In the genomic region with DNA sequence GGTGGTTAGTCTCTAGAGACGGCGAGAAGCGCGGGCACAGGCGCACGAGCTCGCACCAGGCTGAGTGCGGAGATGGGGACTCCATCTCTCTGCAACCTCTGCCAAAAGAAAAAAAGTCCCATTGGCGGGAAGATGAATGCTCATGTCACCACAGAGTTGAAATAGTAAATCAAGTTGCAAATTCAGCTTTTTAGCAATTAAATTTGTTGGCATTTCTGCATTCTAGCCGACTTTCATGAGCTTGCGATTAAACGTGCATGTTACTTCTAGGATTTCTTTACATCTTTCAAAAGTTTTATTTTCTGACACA, we compare ENCODE assay signal across 8 cellular contexts. TPM values are rescaled to one million over a fixed set of nuclear protein-coding genes. Genes with fewer than 3 reads are reported as not detected.
DNase-seq lines count a peak whose midpoint lies in the region; ATAC-seq, FAIRE-seq and TF ChIP-seq lines count a peak whose summit lies in the region.

No MANE protein-coding gene starts in this region.

- peaks cover 0 to 3% of the 10 kb centered on the region in 2 donors for H3K36me3 Mint-ChIP-seq in naive B cell

- H3K4ac ChIP-seq in H1 (replicated peaks; ENCODE audit: insufficient read length, low read depth, low read length): peak overlapping the region; percentile 10

- H2BK120ac ChIP-seq in H1 (replicated peaks; ENCODE audit: low read depth, low read length): no peak overlapping the region

- FAIRE-seq in H1 (lab: Jason Lieb, UNC): no peak

- no peaks in the 10 kb centered on the region for H3K27me3 Mint-ChIP-seq in naive B cell

- H2BK15ac ChIP-seq in H1 (ENCODE audit: low read length): no peak overlapping the region

- H3K79me1 ChIP-seq in H1 (ENCODE audit: low read depth, low read length): no peaks in the 10 kb centered on the region

- peak overlapping the region; percentile 77 for H4K8ac ChIP-seq in H1 (ENCODE audit: extremely low read depth, insufficient read depth, low read length)

- CTCF ChIA-PET in H1 (lab: Charles Lee; ENCODE audit: partially characterized antibody): interaction anchor here (0.9 to 1.9 kb wide), 2 partner anchors 9 to 16 kb away, joined by 3 to 6 read pairs; no protein-coding TSS in a partner anchor

- ATAC-seq in GM19328 (IDR thresholded peaks at IDR 0.05; ENCODE audit: unreplicated experiment): peak; percentile 45
- ATAC-seq in HG03342 (IDR thresholded peaks at IDR 0.05; ENCODE audit: unreplicated experiment): peak; percentile 33
- ATAC-seq in naive B cell (ENCODE audit: low read depth in 2 of 2): no peak

- peaks cover 2% of the 10 kb centered on the region; the same call in 1 of the 2 replicates for H3K23me2 ChIP-seq in H1 (ENCODE audit: low read depth, low read length)

- H3K9me3 Mint-ChIP-seq in naive B cell: no peaks in the 10 kb centered on the region

- H3K4me3 ChIP-seq in SJSA1 (peak overlapping the region; percentile 57), H1 (ENCODE audit: extremely low read depth in 1 of 4, insufficient read depth in 2 of 4, low read depth in 3 of 4, low read length in 4 of 4) (peak overlapping the region; percentile 68 to 91 (median 76))

- DNase-seq in DMS79 (lab: John Stamatoyannopoulos, UW): peak; percentile 74
- peak in 1 of 2 experiments; percentile 48 for DNase-seq in SJSA1 (ENCODE audit: low read depth in 1 of 2, low spot score in 2 of 2)
- DNase-seq in H1 (ENCODE audit: low read depth in 1 of 2, low spot score in 2 of 2): no peak
- DNase-seq in naive B cell: no peak
- DNase-seq in AG08395 (ENCODE audit: low spot score): no peak
- DNase-seq in germinal center (ENCODE audit: low spot score): no peak

- H3K9me3 ChIP-seq in SJSA1 (replicated peaks): no peaks in the 10 kb centered on the region
- H3K9me3 ChIP-seq in H1 (ENCODE audit: insufficient read depth in 2 of 2, low read depth in 1 of 2, low read length in 1 of 2): no peaks in the 10 kb centered on the region

- H4K91ac ChIP-seq in H1 (replicated peaks; ENCODE audit: insufficient read length, low read length): no peak overlapping the region

- POLR2A ChIA-PET in H1 (lab: Charles Lee; ENCODE audit: partially characterized antibody): interaction anchor here (1.0 to 11.3 kb wide), 7 partner anchors 8 to 123 kb away, joined by 3 to 124 read pairs (median 3); a partner anchor contains a TSS

- no peak overlapping the region for H2AK5ac ChIP-seq in H1 (ENCODE audit: low read depth, low read length)

- H3K27me3 ChIP-seq in SJSA1 (replicated peaks) (no peaks in the 10 kb centered on the region), H1 (replicated peaks in 1 of 4; ENCODE audit: control insufficient read depth in 3 of 4, extremely low read depth in 1 of 4, insufficient read depth in 3 of 4, low read length in 3 of 4) (no peaks in the 10 kb centered on the region)

- H2BK5ac ChIP-seq in H1 (ENCODE audit: low read depth, low read length): peak overlapping the region; percentile 92; the same call in 1 of the 2 replicates

- no peak overlapping the region for H3K27ac ChIP-seq in SJSA1
- H3K27ac ChIP-seq in H1 (ENCODE audit: low read depth, low read length): peak overlapping the region; percentile 72

- peak overlapping the region; percentile 61 to 85 for H3K4me2 ChIP-seq in H1 (ENCODE audit: insufficient read depth in 1 of 2, low read depth in 2 of 2, low read length in 2 of 2)

- TF ChIP-seq CTCF in H1 (IDR thresholded peaks at IDR 0.05; ENCODE audit: control extremely low read depth in 1 of 3, insufficient read depth in 1 of 3, low read depth in 1 of 3, low read length in 3 of 3): no peak

- peak overlapping the region; percentile 97 to 99 (median 98) for H3K27ac Mint-ChIP-seq in naive B cell

- H3K4me1 ChIP-seq in SJSA1 (replicated peaks): peaks cover 4% of the 10 kb centered on the region
- H3K4me1 ChIP-seq in H1 (replicated peaks in 1 of 4; ENCODE audit: control insufficient read depth in 3 of 4, insufficient read depth in 4 of 4, low read length in 3 of 4): peaks cover 0 to 3% (median 0%) of the 10 kb centered on the region in 4 experiments; a peak in 1 of 7 replicates

- H3K36me3 ChIP-seq in SJSA1 (peaks cover 13% of the 10 kb centered on the region), H1 (ENCODE audit: control insufficient read depth in 2 of 4, insufficient read depth in 4 of 4, low read length in 3 of 4) (peaks cover 0 to 7% (median 3%) of the 10 kb centered on the region in 4 experiments; a peak in 3 of 8 replicates)

- peak overlapping the region; percentile 17 for H3K18ac ChIP-seq in H1 (ENCODE audit: extremely low read depth, low read length)

- H3K4me1 Mint-ChIP-seq in naive B cell: peaks cover 10 to 24% (median 21%) of the 10 kb centered on the region in 3 donors

- peak overlapping the region; percentile 62 for H4K5ac ChIP-seq in H1 (ENCODE audit: insufficient read length, low read depth, low read length)

- H2BK12ac ChIP-seq in H1 (ENCODE audit: low read depth, low read length): no peak overlapping the region

- no peak overlapping the region for H3K23ac ChIP-seq in H1 (ENCODE audit: insufficient read length)

- peaks cover 3 to 4% of the 10 kb centered on the region in 2 experiments for H4K20me1 ChIP-seq in H1 (replicated peaks in 1 of 2; ENCODE audit: control insufficient read depth in 1 of 2, insufficient read depth in 2 of 2, low read length in 2 of 2)

- peak overlapping the region; percentile 90 to 99 (median 97) for H3K4me3 Mint-ChIP-seq in naive B cell

- no peak overlapping the region for H2BK20ac ChIP-seq in H1 (ENCODE audit: low read length)

- no peak for TF ChIP-seq RAD21 in H1 (IDR thresholded peaks at IDR 0.05 in 1 of 2, conservative IDR thresholded peaks at IDR 0.05 in 1 of 2; ENCODE audit: low read depth in 2 of 2, low read length in 2 of 2)

- peaks cover 0 to 34% of the 10 kb centered on the region in 2 experiments; a peak in 2 of 4 replicates for H3K79me2 ChIP-seq in H1 (ENCODE audit: control insufficient read depth in 1 of 2, insufficient read depth in 2 of 2, low read length in 2 of 2)

- H3K14ac ChIP-seq in H1 (ENCODE audit: insufficient read length): no peak overlapping the region

- TF ChIP-seq POLR2A in H1 (IDR thresholded peaks at IDR 0.05; ENCODE audit: control extremely low read depth in 1 of 2, low read depth in 2 of 2, low read length in 2 of 2): no peak

- no peak for TF ChIP-seq EP300 in H1 (IDR thresholded peaks at IDR 0.05; ENCODE audit: borderline replicate concordance in 1 of 2, low read depth in 2 of 2, low read length in 2 of 2)

- no peak overlapping the region for H2AFZ ChIP-seq in H1 (ENCODE audit: low read length)

- 2% methylated on average over 12 of the region's 12 CpGs; no CpG with 5 or more reads in 1 of the 2 experiments for WGBS in H1 (ENCODE audit: extremely low coverage in 1 of 2, insufficient coverage in 1 of 2, insufficient read length in 1 of 2, insufficient replicate concordance in 2 of 2, low coverage in 1 of 2, low lambda C conversion rate in 2 of 2, missing lambda C conversion rate in 1 of 2), 2 experiments

- peak overlapping the region; percentile 87 for H3K56ac ChIP-seq in H1 (replicated peaks; ENCODE audit: insufficient read length, low read depth, low read length)

- peak overlapping the region; percentile 71 to 92 (median 86) for H3K9ac ChIP-seq in H1 (replicated peaks in 1 of 4; ENCODE audit: extremely low read depth in 1 of 4, low read depth in 3 of 4, low read length in 3 of 4)

TF ChIP-seq in H1, 55 proteins besides CTCF, POLR2A, EP300 and RAD21 (continues in another document):
- no peak for TF ChIP-seq YY1 (IDR thresholded peaks at IDR 0.05; ENCODE audit: low read depth, low read length)
- TF ChIP-seq ASH2L (IDR thresholded peaks at IDR 0.05; ENCODE audit: low read length): peak; percentile 19
- TF ChIP-seq SIN3A (conservative IDR thresholded peaks at IDR 0.05 in 1 of 2, IDR thresholded peaks at IDR 0.05 in 1 of 2; ENCODE audit: low read depth in 1 of 2, low read length in 2 of 2): 0 out of 4 replicates have a peak, but pooled peaks of 1 of the 2 experiments have one; percentile 25
- TF ChIP-seq SAP30 (IDR thresholded peaks at IDR 0.05; ENCODE audit: insufficient read depth, insufficient replicate concordance, low read length): peak; percentile 82

RNA-seq across cellular contexts. Expression of a gene that starts 0.6 kb away (rescaled TPM):
- total RNA-seq in SJSA1 (2014; rRNA removed; shearing (Covaris generic)): 19.2 and 19.8 TPM in 2 replicates
- 11.2 and 11.7 TPM in 2 replicates for total RNA-seq in H1 (2021; fragmentation: NEBNext Ultra II Directional; extraction: Animal tissue kit (Norgen Biotek cat#: 25700))
- polyA plus RNA-seq in H1 (2011; rRNA removed) (3.6 and 5.4 TPM in 2 replicates), naive B cell (ENCODE audit: low read depth in 6 of 6) (1 to 10 TPM; 1.7 to 5.7 (median 3.3) TPM)
- 7.3 TPM for polyA plus RNA-seq in H1 (2011; cell fraction: cytosol; rRNA removed)
- 2.1 TPM for polyA plus RNA-seq in H1 (2011; cell fraction: nucleus; rRNA removed)
- 5.9 to 9.1 TPM (median 6.4 TPM) in 4 replicates for polyA plus RNA-seq in H1 (2012, experiment 1 of 2)
- 3.5 TPM for polyA plus RNA-seq in H1 (2012, experiment 2 of 2)
- polyA plus RNA-seq in H1 (2013, experiment 1 of 2): 5.9 TPM
- polyA plus RNA-seq in H1 (2013, experiment 2 of 2): 5.3 TPM
- 1.8 and 2.0 TPM in 2 replicates for polyA minus RNA-seq in H1 (2011; rRNA and poly(A)+ RNA removed)
- 2.0 TPM for polyA minus RNA-seq in H1 (2011; cell fraction: cytosol; rRNA and poly(A)+ RNA removed)
- polyA minus RNA-seq in H1 (2011; cell fraction: nucleus; rRNA and poly(A)+ RNA removed): 2.7 TPM

RNA-seq across cellular contexts. Expression of a gene that starts 18.6 kb away (rescaled TPM):
- 15.7 and 32.3 TPM in 2 replicates for total RNA-seq in SJSA1 (2014; rRNA removed; shearing (Covaris generic))
- 25.4 and 29.8 TPM in 2 replicates for total RNA-seq in H1 (2021; fragmentation: NEBNext Ultra II Directional; extraction: Animal tissue kit (Norgen Biotek cat#: 25700))
- polyA plus RNA-seq in H1 (2011; rRNA removed) (14.5 and 22.6 TPM in 2 replicates), naive B cell (ENCODE audit: low read depth in 6 of 6) (10 to 100 TPM; 19.3 to 30.2 (median 21.0) TPM)
- polyA plus RNA-seq in H1 (2011; cell fraction: cytosol; rRNA removed): 19.5 TPM
- polyA plus RNA-seq in H1 (2011; cell fraction: nucleus; rRNA removed): 13.3 TPM
- 12.3 to 29.8 TPM (median 18.9 TPM) in 4 replicates for polyA plus RNA-seq in H1 (2012, experiment 1 of 2)
- 2.1 TPM for polyA plus RNA-seq in H1 (2012, experiment 2 of 2)
- 14.0 TPM for polyA plus RNA-seq in H1 (2013, experiment 1 of 2)
- 13.6 TPM for polyA plus RNA-seq in H1 (2013, experiment 2 of 2)
- 43.8 and 45.5 TPM in 2 replicates for polyA minus RNA-seq in H1 (2011; rRNA and poly(A)+ RNA removed)
- polyA minus RNA-seq in H1 (2011; cell fraction: cytosol; rRNA and poly(A)+ RNA removed): 27.3 TPM
- 58.3 TPM for polyA minus RNA-seq in H1 (2011; cell fraction: nucleus; rRNA and poly(A)+ RNA removed)

RNA-seq across cellular contexts. Expression of a gene that starts 18.7 kb away (rescaled TPM):
- 68.3 and 79.2 TPM in 2 replicates for total RNA-seq in SJSA1 (2014; rRNA removed; shearing (Covaris generic))
- total RNA-seq in H1 (2021; fragmentation: NEBNext Ultra II Directional; extraction: Animal tissue kit (Norgen Biotek cat#: 25700)): 23.8 and 26.7 TPM in 2 replicates
- polyA plus RNA-seq in H1 (2011; rRNA removed) (12.9 and 14.7 TPM in 2 replicates), naive B cell (ENCODE audit: low read depth in 6 of 6) (10 to 100 TPM; 23.7 to 54.1 (median 26.3) TPM)
- polyA plus RNA-seq in H1 (2011; cell fraction: cytosol; rRNA removed): 17.4 TPM
- polyA plus RNA-seq in H1 (2011; cell fraction: nucleus; rRNA removed): 5.8 TPM
- polyA plus RNA-seq in H1 (2012, experiment 1 of 2): 12.7 to 21.2 TPM (median 14.4 TPM) in 4 replicates
- 2.4 TPM for polyA plus RNA-seq in H1 (2012, experiment 2 of 2)
- polyA plus RNA-seq in H1 (2013, experiment 1 of 2): 31.6 TPM
- polyA plus RNA-seq in H1 (2013, experiment 2 of 2): 37.2 TPM
- 7.1 and 8.5 TPM in 2 replicates for polyA minus RNA-seq in H1 (2011; rRNA and poly(A)+ RNA removed)
- polyA minus RNA-seq in H1 (2011; cell fraction: cytosol; rRNA and poly(A)+ RNA removed): 12.0 TPM
- polyA minus RNA-seq in H1 (2011; cell fraction: nucleus; rRNA and poly(A)+ RNA removed): 13.5 TPM

Comparison
In these comparisons a context has a peak if more than half of its experiments do, and no peak if none do; other contexts are left out.
1. ATAC-seq: peak in GM19328 (single experiment) and HG03342 (single experiment); none in naive B cell (0 of 2).